ENCODE assay signal across 8 cellular contexts in genomic region chr1:24318988-24319863, GRCh38. TPM values are rescaled to one million over a fixed set of nuclear protein-coding genes. Genes with fewer than 3 reads are reported as not detected.
DNase-seq lines count a peak whose midpoint lies in the region; ATAC-seq and TF ChIP-seq lines count a peak whose summit lies in the region.

Gene GRHL3, plus strand, starts transcription at chr1:24319357. Its CDS starts 195 bp downstream, at chr1:24319552.

- H3K27me3 ChIP-seq in prostate gland (replicated peaks; ENCODE audit: insufficient read depth) = no peaks in the 10 kb centered on the region

- peak within 1 kb of the TSS; percentile 11 to 13 for H3K4me3 ChIP-seq in prostate gland

- peaks cover 5% of the 10 kb centered on the region for H3K4me1 ChIP-seq in prostate gland (replicated peaks)

- peak within 1 kb of the TSS; percentile 98 for H3K27ac ChIP-seq in epithelial cell of prostate
- H3K27ac ChIP-seq in prostate gland = peak within 1 kb of the TSS; percentile 45 to 74

- no peak for TF ChIP-seq CTCF in prostate gland (IDR thresholded peaks at IDR 0.05)

- no peak for ATAC-seq in GM21717 (IDR thresholded peaks at IDR 0.05; ENCODE audit: unreplicated experiment)
- ATAC-seq in GM21619 (IDR thresholded peaks at IDR 0.05; ENCODE audit: unreplicated experiment) = no peak

- peak; percentile 26 for TF ChIP-seq POLR2A in prostate gland (IDR thresholded peaks at IDR 0.05)

- no peaks in the 10 kb centered on the region for H3K36me3 ChIP-seq in prostate gland

- DNase-seq in HPDE6-E6E7 (ENCODE audit: extremely low spot score) (peak; percentile 89), NCI-H774 (lab: John Stamatoyannopoulos, UW) (peak; percentile 13), epithelial cell of prostate (ENCODE audit: low read depth, low spot score) (peak; percentile 94), prostate gland (ENCODE audit: low spot score) (peak; percentile 73), hippocampal formation (lab: John Stamatoyannopoulos, UW) (no peak), NCI-H1092 treated with DMSO at 0.1 percent for 48 hours (lab: John Stamatoyannopoulos, UW) (no peak)

- intact Hi-C loops in prostate gland (cut with DNase I) = loop anchor here (10.0 kb wide), 1 partner anchor 114 kb away; no protein-coding TSS in a partner anchor

- no peaks in the 10 kb centered on the region for H3K9me3 ChIP-seq in prostate gland

- WGBS in prostate gland = 8% methylated on average over 22 of the region's 22 CpGs

RNA-seq across cellular contexts. Expression of gene GRHL3, which starts in this region (rescaled TPM):
- 1 to 10 TPM; 8.1 to 8.4 TPM for total RNA-seq in prostate gland

Comparison
In these comparisons a context has a peak if more than half of its experiments do, and no peak if none do; other contexts are left out.
1. DNase-seq: peak in HPDE6-E6E7 (single experiment), NCI-H774 (single experiment), epithelial cell of prostate (single experiment) and prostate gland (single experiment); none in hippocampal formation (0 of 2) and NCI-H1092 treated with DMSO at 0.1 percent for 48 hours (single experiment).